1 cellular context compared by ENCODE assay signal in genomic region chr11:269146-269890, GRCh38.
A peak's percentile ranks its signal among the peaks of the same experiment; 100 is the strongest.
TF ChIP-seq lines count a peak whose summit lies in the region.

No MANE protein-coding gene starts in this region.

TF ChIP-seq in K562, 482 proteins besides CTCF, POLR2A, EP300 and RAD21 (continued from another document and continues in another):
- TF ChIP-seq CHD7 (IDR thresholded peaks at IDR 0.05; ENCODE audit: low read depth, low read length): no peak
- no peak for TF ChIP-seq BRF1 (IDR thresholded peaks at IDR 0.05; ENCODE audit: borderline replicate concordance, extremely low read depth, insufficient read length)
- peak; percentile 79; the same call in 1 of the 2 replicates for TF ChIP-seq BRD4 (IDR thresholded peaks at IDR 0.05)
- TF ChIP-seq, protein P1, sequence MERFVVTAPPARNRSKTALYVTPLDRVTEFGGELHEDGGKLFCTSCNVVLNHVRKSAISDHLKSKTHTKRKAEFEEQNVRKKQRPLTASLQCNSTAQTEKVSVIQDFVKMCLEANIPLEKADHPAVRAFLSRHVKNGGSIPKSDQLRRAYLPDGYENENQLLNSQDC (CRISPR knock-in tag; IDR thresholded peaks at IDR 0.05): no peak
- TF ChIP-seq, protein P2, sequence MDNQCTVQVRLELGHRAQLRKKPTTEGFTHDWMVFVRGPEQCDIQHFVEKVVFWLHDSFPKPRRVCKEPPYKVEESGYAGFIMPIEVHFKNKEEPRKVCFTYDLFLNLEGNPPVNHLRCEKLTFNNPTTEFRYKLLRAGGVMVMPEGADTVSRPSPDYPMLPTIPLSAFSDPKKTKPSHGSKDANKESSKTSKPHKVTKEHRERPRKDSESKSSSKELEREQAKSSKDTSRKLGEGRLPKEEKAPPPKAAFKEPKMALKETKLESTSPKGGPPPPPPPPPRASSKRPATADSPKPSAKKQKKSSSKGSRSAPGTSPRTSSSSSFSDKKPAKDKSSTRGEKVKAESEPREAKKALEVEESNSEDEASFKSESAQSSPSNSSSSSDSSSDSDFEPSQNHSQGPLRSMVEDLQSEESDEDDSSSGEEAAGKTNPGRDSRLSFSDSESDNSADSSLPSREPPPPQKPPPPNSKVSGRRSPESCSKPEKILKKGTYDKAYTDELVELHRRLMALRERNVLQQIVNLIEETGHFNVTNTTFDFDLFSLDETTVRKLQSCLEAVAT (IDR thresholded peaks at IDR 0.05): peak; percentile 12 to 15; a peak in 1 of 4 replicates
- TF ChIP-seq MECOM (CRISPR knock-in tag; IDR thresholded peaks at IDR 0.05): no peak
- peak in 1 of 2 experiments; percentile 92; a peak in 2 of 4 replicates for TF ChIP-seq ZNF318 (IDR thresholded peaks at IDR 0.05; ENCODE audit: borderline replicate concordance in 1 of 2, low read depth in 1 of 2)
- TF ChIP-seq ELF4 (CRISPR knock-in tag; IDR thresholded peaks at IDR 0.05): no peak
- TF ChIP-seq NUFIP1 (IDR thresholded peaks at IDR 0.05; ENCODE audit: partially characterized antibody): no peak
- peak; percentile 51 to 64 for TF ChIP-seq MNT (conservative IDR thresholded peaks at IDR 0.05)
- no peak; the same call in 1 of the 2 replicates for TF ChIP-seq TAL1 (IDR thresholded peaks at IDR 0.05)
- TF ChIP-seq CC2D1A (IDR thresholded peaks at IDR 0.05): no peak
- 0 out of 2 replicates have a peak, but pooled peaks have one; percentile 2 for TF ChIP-seq MAFG (tag; conservative IDR thresholded peaks at IDR 0.05)
- TF ChIP-seq EZH2 (IDR thresholded peaks at IDR 0.05; ENCODE audit: borderline replicate concordance, low read depth, low read length): no peak
- TF ChIP-seq, protein P3, sequence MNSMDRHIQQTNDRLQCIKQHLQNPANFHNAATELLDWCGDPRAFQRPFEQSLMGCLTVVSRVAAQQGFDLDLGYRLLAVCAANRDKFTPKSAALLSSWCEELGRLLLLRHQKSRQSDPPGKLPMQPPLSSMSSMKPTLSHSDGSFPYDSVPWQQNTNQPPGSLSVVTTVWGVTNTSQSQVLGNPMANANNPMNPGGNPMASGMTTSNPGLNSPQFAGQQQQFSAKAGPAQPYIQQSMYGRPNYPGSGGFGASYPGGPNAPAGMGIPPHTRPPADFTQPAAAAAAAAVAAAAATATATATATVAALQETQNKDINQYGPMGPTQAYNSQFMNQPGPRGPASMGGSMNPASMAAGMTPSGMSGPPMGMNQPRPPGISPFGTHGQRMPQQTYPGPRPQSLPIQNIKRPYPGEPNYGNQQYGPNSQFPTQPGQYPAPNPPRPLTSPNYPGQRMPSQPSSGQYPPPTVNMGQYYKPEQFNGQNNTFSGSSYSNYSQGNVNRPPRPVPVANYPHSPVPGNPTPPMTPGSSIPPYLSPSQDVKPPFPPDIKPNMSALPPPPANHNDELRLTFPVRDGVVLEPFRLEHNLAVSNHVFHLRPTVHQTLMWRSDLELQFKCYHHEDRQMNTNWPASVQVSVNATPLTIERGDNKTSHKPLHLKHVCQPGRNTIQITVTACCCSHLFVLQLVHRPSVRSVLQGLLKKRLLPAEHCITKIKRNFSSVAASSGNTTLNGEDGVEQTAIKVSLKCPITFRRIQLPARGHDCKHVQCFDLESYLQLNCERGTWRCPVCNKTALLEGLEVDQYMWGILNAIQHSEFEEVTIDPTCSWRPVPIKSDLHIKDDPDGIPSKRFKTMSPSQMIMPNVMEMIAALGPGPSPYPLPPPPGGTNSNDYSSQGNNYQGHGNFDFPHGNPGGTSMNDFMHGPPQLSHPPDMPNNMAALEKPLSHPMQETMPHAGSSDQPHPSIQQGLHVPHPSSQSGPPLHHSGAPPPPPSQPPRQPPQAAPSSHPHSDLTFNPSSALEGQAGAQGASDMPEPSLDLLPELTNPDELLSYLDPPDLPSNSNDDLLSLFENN (IDR thresholded peaks at IDR 0.05; ENCODE audit: low read depth in 2 of 2, low read length in 2 of 2): 0 out of 4 replicates have a peak, but pooled peaks of 1 of the 2 experiments have one; percentile 35
